1 cellular context compared by ENCODE assay signal in genomic region chr12:26691234-26691970, GRCh38.
TF ChIP-seq lines count a peak whose summit lies in the region.

No MANE protein-coding gene starts in this region.

TF ChIP-seq in SK-N-SH, 30 proteins besides CTCF, POLR2A, EP300 and RAD21 (continued from another document):
- TF ChIP-seq CHD2 (IDR thresholded peaks at IDR 0.05; ENCODE audit: low read length, partially characterized antibody), result no peak
- peak; percentile 99 for TF ChIP-seq FOSL2 (IDR thresholded peaks at IDR 0.05; ENCODE audit: borderline replicate concordance, low read depth)
- peak; percentile 34; the same call in 1 of the 2 replicates for TF ChIP-seq SIN3A (IDR thresholded peaks at IDR 0.05; ENCODE audit: borderline replicate concordance, low read depth, low read length)
- peak; percentile 47; the same call in 1 of the 2 replicates for TF ChIP-seq POLR2AphosphoS5 (IDR thresholded peaks at IDR 0.05; ENCODE audit: low read depth, low read length)
- no peak for TF ChIP-seq EZH2phosphoT487 (IDR thresholded peaks at IDR 0.05; ENCODE audit: borderline replicate concordance, low read depth)
- TF ChIP-seq USF1 (IDR thresholded peaks at IDR 0.05; ENCODE audit: borderline replicate concordance, low read depth), result no peak
